ENCODE assay signal across 21 cellular contexts in the genomic region with DNA sequence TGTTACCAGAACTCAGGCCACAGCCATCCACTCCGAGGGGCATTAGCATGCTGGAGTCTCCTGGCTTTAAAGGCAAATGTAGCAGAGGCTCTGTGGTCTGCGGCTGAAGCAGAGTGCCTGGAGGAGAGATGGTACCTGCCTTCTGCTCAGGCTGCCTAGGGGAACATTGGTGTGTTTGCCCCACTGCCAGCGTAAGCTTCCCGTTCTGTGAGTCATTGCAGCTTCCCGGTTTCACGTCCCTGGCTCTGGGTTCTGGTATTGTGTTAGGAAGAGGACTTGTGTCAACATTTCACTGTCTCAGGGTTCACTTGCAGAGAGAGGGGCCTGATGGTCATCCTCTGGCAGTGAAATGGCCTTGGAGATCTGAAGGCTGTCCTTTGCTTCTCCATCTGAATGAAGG. TPM values are rescaled to one million over a fixed set of nuclear protein-coding genes. Genes with fewer than 3 reads are reported as not detected.
DNase-seq lines count a peak whose midpoint lies in the region; ATAC-seq and TF ChIP-seq lines count a peak whose summit lies in the region.
"Had no signal": no experiment of that assay in that cellular context is flagged by ENCODE, and none has a peak within 500 bp of the region (broad histone marks: within the 10 kb centered on the region; RNA-seq: fewer than 3 reads in every experiment).

No MANE protein-coding gene starts in this region.

- H3K27ac ChIP-seq in right atrium auricular region: peak overlapping the region in 1 of 2 donors; percentile 14
- H3K27ac ChIP-seq in left ventricle myocardium inferior (replicated peaks): no peak overlapping the region
- peak overlapping the region; percentile 1 to 81 (median 56) for H3K27ac ChIP-seq in esophagus squamous epithelium
- no peak overlapping the region for H3K27ac ChIP-seq in aorta (ENCODE audit: low read depth in 1 of 2, low read length in 2 of 2)
- H3K27ac ChIP-seq: brain microvascular endothelial cell, spleen had no signal

- H3K4me3 Mint-ChIP-seq in neural crest cell: peak overlapping the region; percentile 86
- H3K4me3 Mint-ChIP-seq: stimulated activated memory B cell treated with anti-CD40 and anti-IgM and Interleukin-4, amounts not matched to agents 10 μg/mL and 1 μg/mL and 100 μg/mL, for 72 hours had no signal

- peaks cover 4% of the 10 kb centered on the region for H3K9me3 Mint-ChIP-seq in neural crest cell

- no peak for TF ChIP-seq POLR2A in esophagus squamous epithelium (IDR thresholded peaks at IDR 0.05)

- no peak overlapping the region for H3K27ac Mint-ChIP-seq in neural crest cell (ENCODE audit: unreplicated experiment)
- H3K27ac Mint-ChIP-seq: activated naive CD4-positive, alpha-beta T cell treated with anti-CD3 and anti-CD28 coated beads, Interleukin-2, amount 10 ng/mL, durations not matched to agents 7 days and 5 days; CD4-positive, CD25-positive, alpha-beta regulatory T cell; stimulated activated memory B cell treated with anti-CD40 and anti-IgM and Interleukin-4, amounts not matched to agents 10 μg/mL and 1 μg/mL and 100 μg/mL, for 72 hours had no signal

- peak overlapping the region in 1 of 2 donors; percentile 61 for H3K4me3 ChIP-seq in right atrium auricular region
- no peak overlapping the region for H3K4me3 ChIP-seq in left ventricle myocardium inferior
- peak overlapping the region in 3 of 4 donors; percentile 47 to 79 (median 64) for H3K4me3 ChIP-seq in esophagus squamous epithelium
- H3K4me3 ChIP-seq in aorta (ENCODE audit: low read length in 2 of 2): no peak overlapping the region

- H3K4me1 ChIP-seq in right atrium auricular region: peaks cover 0 to 12% of the 10 kb centered on the region in 2 donors
- H3K4me1 ChIP-seq in left ventricle myocardium inferior: peaks cover 16% of the 10 kb centered on the region
- peaks cover 0 to 34% (median 8%) of the 10 kb centered on the region in 3 donors for H3K4me1 ChIP-seq in esophagus squamous epithelium
- no peaks in the 10 kb centered on the region for H3K4me1 ChIP-seq in aorta (ENCODE audit: control insufficient read depth in 1 of 2, insufficient read depth in 2 of 2, low read length in 2 of 2)

- ATAC-seq in aorta (ENCODE audit: low FRiP score): peak; percentile 59
- ATAC-seq: HCT116, SK-N-SH treated with all-trans-retinoic acid at 6 μM for 48 hours had no signal

- H3K36me3 ChIP-seq in right atrium auricular region: no peaks in the 10 kb centered on the region
- H3K36me3 ChIP-seq in left ventricle myocardium inferior: no peaks in the 10 kb centered on the region
- H3K36me3 ChIP-seq in esophagus squamous epithelium: no peaks in the 10 kb centered on the region
- no peaks in the 10 kb centered on the region for H3K36me3 ChIP-seq in aorta (ENCODE audit: control insufficient read depth in 1 of 2, insufficient read depth in 2 of 2, low read length in 1 of 2)
- H3K36me3 ChIP-seq: brain microvascular endothelial cell, spleen had no signal

- H3K9me3 ChIP-seq in right atrium auricular region (peaks cover 0 to 5% of the 10 kb centered on the region in 2 donors), left ventricle myocardium inferior (replicated peaks) (peaks cover 6% of the 10 kb centered on the region), esophagus squamous epithelium (no peaks in the 10 kb centered on the region), aorta (ENCODE audit: control insufficient read depth, low read length) (no peaks in the 10 kb centered on the region)

- no peaks in the 10 kb centered on the region for H3K27me3 ChIP-seq in right atrium auricular region
- peaks cover 75% of the 10 kb centered on the region for H3K27me3 ChIP-seq in left ventricle myocardium inferior (ENCODE audit: low read depth)
- H3K27me3 ChIP-seq in esophagus squamous epithelium: peaks cover 0 to 62% (median 0%) of the 10 kb centered on the region in 4 donors
- H3K27me3 ChIP-seq in aorta (ENCODE audit: control insufficient read depth in 1 of 2, insufficient read depth in 2 of 2, low read length in 1 of 2): no peaks in the 10 kb centered on the region

- H3K36me3 Mint-ChIP-seq in neural crest cell (ENCODE audit: low read depth): peaks cover 8% of the 10 kb centered on the region
- H3K36me3 Mint-ChIP-seq: activated naive CD4-positive, alpha-beta T cell treated with anti-CD3 and anti-CD28 coated beads, Interleukin-2, amount 10 ng/mL, durations not matched to agents 7 days and 5 days; CD4-positive, CD25-positive, alpha-beta regulatory T cell; stimulated activated memory B cell treated with anti-CD40 and anti-IgM and Interleukin-4, amounts not matched to agents 10 μg/mL and 1 μg/mL and 100 μg/mL, for 72 hours had no signal

- H3K27me3 Mint-ChIP-seq in neural crest cell (ENCODE audit: low read depth): peaks cover 63% of the 10 kb centered on the region

- H3K4me1 Mint-ChIP-seq in neural crest cell: peaks cover 12% of the 10 kb centered on the region

- TF ChIP-seq CTCF in right atrium auricular region (IDR thresholded peaks at IDR 0.05): no peak
- no peak for TF ChIP-seq CTCF in left ventricle myocardium inferior (IDR thresholded peaks at IDR 0.05; ENCODE audit: borderline replicate concordance)
- no peak for TF ChIP-seq CTCF in esophagus squamous epithelium (IDR thresholded peaks at IDR 0.05)
- TF ChIP-seq CTCF in neural crest cell (conservative IDR thresholded peaks at IDR 0.05): no peak

- DNase-seq in right atrium auricular region (ENCODE audit: low spot score) (peak; percentile 79), left ventricle myocardium inferior (no peak), esophagus squamous epithelium (lab: John Stamatoyannopoulos, UW) (no peak), neural crest cell (ENCODE audit: low read depth, low spot score) (no peak), aorta (peak in 1 of 2 donors; percentile 76), cerebellum (ENCODE audit: low spot score) (no peak), SHP77 treated with DMSO at 0.1 percent for 48 hours (lab: John Stamatoyannopoulos, UW) (no peak), NCI-H2227 (lab: John Stamatoyannopoulos, UW; ENCODE audit: unreplicated experiment) (no peak)
- DNase-seq: activated CD4-positive, alpha-beta T cell treated with anti-CD3 and anti-CD28 coated beads, Interleukin-2, amount 50 U/mL, for 1 hour; activated naive CD4-positive, alpha-beta T cell treated with anti-CD3 and anti-CD28 coated beads, Interleukin-2, amount 10 ng/mL, durations not matched to agents 7 days and 5 days; activated T-cell treated with anti-CD3 and anti-CD28 coated beads for 4 hours; brain microvascular endothelial cell; CD4-positive, CD25-positive, alpha-beta regulatory T cell; DND-41; effector CD4-positive, alpha-beta T cell; NCI-H748 treated with DMSO at 0.1 percent for 48 hours; spleen had no signal

- 18 to 40% methylated on average over 5 to 6 of the region's 6 CpGs for WGBS in esophagus squamous epithelium, 2 donors
- 57 to 68% methylated on average over 6 of the region's 6 CpGs for WGBS in aorta, 2 donors

- intact Hi-C loops in left ventricle myocardium inferior (cut with micrococcal nuclease) (no loop called here), esophagus squamous epithelium (cut with DNase I) (loop anchor here (10.0 kb wide), 1 partner anchor 174 kb away; no protein-coding TSS in a partner anchor), aorta (cut with DNase I) (no loop called here)

RNA-seq across cellular contexts. Expression of gene GASK1A, which starts 1.8 kb away (rescaled TPM):
- total RNA-seq in right atrium auricular region (1 to 10 TPM; 1.5 to 2.1 TPM), left ventricle myocardium inferior (1.6 TPM), esophagus squamous epithelium (10 to 100 TPM in 1 of 4 donors, 1 to 10 TPM in 3; 1.4 to 10.1 (median 2.4) TPM), neural crest cell (2.1 and 2.9 TPM in 2 replicates), aorta (10 to 100 TPM; 12.2 to 33.7 TPM), cerebellum (11.4 TPM)
- 1 to 10 TPM in 1 of 2 donors, under 1 TPM in 1; 0.38 to 3.7 TPM for polyA plus RNA-seq in aorta
- total RNA-seq: CD4-positive, CD25-positive, alpha-beta regulatory T cell; myocyte had no signal
- polyA plus RNA-seq: CD4-positive, CD25-positive, alpha-beta regulatory T cell had no signal

Comparison
In these comparisons a context has a peak if more than half of its experiments do, and no peak if none do; other contexts are left out.
1. H3K27ac ChIP-seq: peak in esophagus squamous epithelium (4 of 4); none in left ventricle myocardium inferior (single experiment) and aorta (0 of 2).
2. H3K4me3 ChIP-seq: peak in esophagus squamous epithelium (3 of 4); none in left ventricle myocardium inferior (single experiment) and aorta (0 of 2).